ENCODE assay signal across 8 cellular contexts in genomic region chr19:58554494-58555368, GRCh38. TPM values are rescaled to one million over a fixed set of nuclear protein-coding genes. Genes with fewer than 3 reads are reported as not detected.
DNase-seq lines count a peak whose midpoint lies in the region; ATAC-seq and TF ChIP-seq lines count a peak whose summit lies in the region.

Gene CHMP2A, minus strand, starts transcription at chr19:58555105. Its CDS starts 893 bp downstream, at chr19:58554212.

- peak within 1 kb of the TSS; percentile 97 for H3K4me3 Mint-ChIP-seq in activated T-cell treated with anti-CD3 and anti-CD28 coated beads, Interleukin-2, amount 50 U/mL, for 24 hours

- peak within 1 kb of the TSS; percentile 93 for H3K9ac ChIP-seq in Karpas-422 (ENCODE audit: low read length)
- peak within 1 kb of the TSS; percentile 87 for H3K9ac ChIP-seq in neural cell (ENCODE audit: low read length)

- no peaks in the 10 kb centered on the region for H3K27me3 Mint-ChIP-seq in activated T-cell treated with anti-CD3 and anti-CD28 coated beads, Interleukin-2, amount 50 U/mL, for 24 hours

- in situ Hi-C loops in ACHN (cut with HindIII; ENCODE audit: low pct_ligation_motif_present, low pct_unique_long_range_greater_than_20kb, low sequenced_read_pairs): no loop called here

- ATAC-seq in GM19438 (IDR thresholded peaks at IDR 0.05; ENCODE audit: low read depth, unreplicated experiment) (peak; percentile 33), HG03460 (IDR thresholded peaks at IDR 0.05; ENCODE audit: unreplicated experiment) (no peak)

- no peaks in the 10 kb centered on the region for H3K27me3 ChIP-seq in Karpas-422 (ENCODE audit: low read length)
- no peaks in the 10 kb centered on the region for H3K27me3 ChIP-seq in neural cell (ENCODE audit: insufficient read depth, low read depth, low read length)

- peaks cover 93% of the 10 kb centered on the region for H3K36me3 Mint-ChIP-seq in activated T-cell treated with anti-CD3 and anti-CD28 coated beads, Interleukin-2, amount 50 U/mL, for 24 hours (ENCODE audit: low read depth)

- no peak within 1 kb of the TSS for H2AFZ ChIP-seq in Karpas-422 (ENCODE audit: low read length)
- peak within 1 kb of the TSS; percentile 66 for H2AFZ ChIP-seq in neural cell (ENCODE audit: low read depth, low read length)

- H3K9me3 ChIP-seq in Karpas-422 (ENCODE audit: low read length) (no peaks in the 10 kb centered on the region), neural cell (ENCODE audit: low read length) (no peaks in the 10 kb centered on the region)

- H3K27ac ChIP-seq in Karpas-422 (ENCODE audit: low read length): peak within 1 kb of the TSS; percentile 73
- peak within 1 kb of the TSS; percentile 91 for H3K27ac ChIP-seq in neural cell (ENCODE audit: low read length)

- peaks cover 11% of the 10 kb centered on the region for H3F3A ChIP-seq in neural cell (ENCODE audit: insufficient read depth, low read length, poor library complexity, severe bottlenecking)

- peak; percentile 51 for TF ChIP-seq EP300 in neural cell (conservative IDR thresholded peaks at IDR 0.05; ENCODE audit: poor library complexity, severe bottlenecking)

- no peak for TF ChIP-seq CTCF in neural cell (IDR thresholded peaks at IDR 0.05; ENCODE audit: poor library complexity, severe bottlenecking)

- peak within 1 kb of the TSS; percentile 69 for H3K4me3 ChIP-seq in Karpas-422 (ENCODE audit: low read length)
- peak within 1 kb of the TSS; percentile 89 for H3K4me3 ChIP-seq in neural cell (ENCODE audit: low read length)

- H3K27ac Mint-ChIP-seq in activated T-cell treated with anti-CD3 and anti-CD28 coated beads, Interleukin-2, amount 50 U/mL, for 24 hours: peak within 1 kb of the TSS; percentile 96

- H3K4me2 ChIP-seq in Karpas-422 (ENCODE audit: low read depth, low read length, poor library complexity, severe bottlenecking) (peak within 1 kb of the TSS; percentile 78), neural cell (ENCODE audit: low read length) (peak within 1 kb of the TSS; percentile 86)

- H3K9me2 ChIP-seq in Karpas-422 (replicated peaks; ENCODE audit: insufficient read depth, low read length): no peaks in the 10 kb centered on the region
- no peaks in the 10 kb centered on the region for H3K9me2 ChIP-seq in neural cell (ENCODE audit: insufficient read depth, low read length)

- peaks cover 59% of the 10 kb centered on the region for H3K4me1 Mint-ChIP-seq in activated T-cell treated with anti-CD3 and anti-CD28 coated beads, Interleukin-2, amount 50 U/mL, for 24 hours (ENCODE audit: low read depth)

- H3K79me2 ChIP-seq in Karpas-422 (ENCODE audit: low read length) (peaks cover 21% of the 10 kb centered on the region), neural cell (replicated peaks; ENCODE audit: insufficient read depth, low read length) (peaks cover 19% of the 10 kb centered on the region)

- H4K20me1 ChIP-seq in Karpas-422 (ENCODE audit: insufficient read depth, low read depth, low read length) (no peaks in the 10 kb centered on the region; the same call in 1 of the 2 replicates), neural cell (ENCODE audit: insufficient read depth) (peaks cover 6% of the 10 kb centered on the region)

- H3K36me3 ChIP-seq in Karpas-422 (ENCODE audit: insufficient read depth, low read length): 0 out of 2 replicates have a peak, but pooled peaks cover 3% of the 10 kb centered on the region
- H3K36me3 ChIP-seq in neural cell (ENCODE audit: insufficient read depth, low read length): peaks cover 3% of the 10 kb centered on the region

- no peaks in the 10 kb centered on the region for H3K9me3 Mint-ChIP-seq in activated T-cell treated with anti-CD3 and anti-CD28 coated beads, Interleukin-2, amount 50 U/mL, for 24 hours

- peak; percentile 93 for DNase-seq in ACHN
- DNase-seq in Karpas-422: peak; percentile 95
- peak; percentile 99 for DNase-seq in activated T-cell treated with anti-CD3 and anti-CD28 coated beads, Interleukin-2, amount 50 U/mL, for 24 hours
- DNase-seq in fibroblast of peridontal ligament (ENCODE audit: extremely low read depth): peak; percentile 95
- DNase-seq in stromal cell of bone marrow (ENCODE audit: low read depth): peak; percentile 93

- peak; percentile 13 for TF ChIP-seq RAD21 in neural cell (conservative IDR thresholded peaks at IDR 0.05)

- peaks cover 41% of the 10 kb centered on the region for H3K4me1 ChIP-seq in Karpas-422 (ENCODE audit: low read length)

TF ChIP-seq in neural cell, 6 proteins besides CTCF, POLR2A, EP300 and RAD21:
- TF ChIP-seq POLR2AphosphoS5 (IDR thresholded peaks at IDR 0.05) (peak; percentile 89), EZH2 (IDR thresholded peaks at IDR 0.05; ENCODE audit: borderline replicate concordance, insufficient read depth, low read length, poor library complexity, severe bottlenecking) (no peak), MXI1 (conservative IDR thresholded peaks at IDR 0.05; ENCODE audit: poor library complexity, severe bottlenecking) (peak; percentile 74), SMC3 (conservative IDR thresholded peaks at IDR 0.05; ENCODE audit: poor library complexity) (no peak), TAF1 (IDR thresholded peaks at IDR 0.05; ENCODE audit: low read depth) (peak; percentile 16), REST (IDR thresholded peaks at IDR 0.05; ENCODE audit: borderline replicate concordance) (no peak)
TF ChIP-seq in neural cell: peak in this region for 3.

RNA-seq across cellular contexts. Expression of gene CHMP2A, which starts in this region (rescaled TPM):
- 54.2 and 85.9 TPM in 2 replicates for total RNA-seq in Karpas-422 (2014; rRNA removed; shearing (Covaris generic); ENCODE audit: low replicate concordance)
- 176 and 189 TPM in 2 replicates for polyA plus RNA-seq in neural cell
- 69.9 and 71.0 TPM in 2 replicates for polyA minus RNA-seq in neural cell
